1 cellular context compared by ENCODE assay signal in the genomic region with DNA sequence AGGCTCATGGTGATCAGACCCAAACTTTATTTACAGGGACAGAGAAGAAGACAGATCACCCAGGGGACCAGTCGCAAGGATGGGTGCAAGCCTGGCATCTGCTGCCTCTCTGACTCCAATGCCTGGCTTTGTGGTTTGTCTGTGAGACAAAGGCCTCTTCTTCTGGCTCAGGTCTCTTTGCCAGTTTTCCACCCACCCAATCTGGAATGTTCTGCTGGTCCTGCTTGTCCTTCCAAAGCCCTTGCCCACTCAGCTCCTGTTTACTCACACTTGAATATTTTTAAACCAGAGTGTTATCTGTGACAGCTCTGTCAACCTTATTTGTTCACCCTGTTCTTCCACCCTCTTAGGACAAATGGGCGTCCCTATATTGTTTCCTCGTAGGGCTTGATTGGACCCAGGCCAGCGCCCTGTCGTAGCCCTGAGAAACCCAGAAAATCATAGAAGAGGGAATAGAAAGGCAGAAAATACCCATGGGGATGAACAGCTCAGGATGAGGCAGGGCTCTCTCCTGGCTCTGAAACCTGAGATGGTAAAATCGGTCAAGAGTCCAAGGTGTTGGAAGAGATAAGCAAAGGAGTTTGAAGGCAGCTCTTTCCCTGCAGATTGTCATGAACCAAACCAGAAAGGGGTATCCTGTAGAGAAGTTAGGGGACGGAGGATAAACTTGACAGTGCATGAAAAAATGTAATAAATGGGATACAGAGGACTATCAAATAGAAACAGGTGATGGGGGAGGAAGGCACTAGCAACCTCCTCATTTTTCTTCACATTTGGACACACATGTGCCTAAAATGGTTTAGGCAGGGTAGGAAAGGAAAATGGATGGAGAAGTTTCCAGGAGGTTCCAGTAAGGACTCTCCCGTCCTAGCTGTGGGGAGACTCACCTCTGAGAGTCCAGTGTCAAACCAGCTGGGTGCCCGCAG.
TF ChIP-seq lines count a peak whose summit lies in the region.

No MANE protein-coding gene starts in this region.

TF ChIP-seq in K562, 482 proteins besides CTCF, POLR2A, EP300 and RAD21 (continued from another document and continues in another):
- TF ChIP-seq, protein P1, sequence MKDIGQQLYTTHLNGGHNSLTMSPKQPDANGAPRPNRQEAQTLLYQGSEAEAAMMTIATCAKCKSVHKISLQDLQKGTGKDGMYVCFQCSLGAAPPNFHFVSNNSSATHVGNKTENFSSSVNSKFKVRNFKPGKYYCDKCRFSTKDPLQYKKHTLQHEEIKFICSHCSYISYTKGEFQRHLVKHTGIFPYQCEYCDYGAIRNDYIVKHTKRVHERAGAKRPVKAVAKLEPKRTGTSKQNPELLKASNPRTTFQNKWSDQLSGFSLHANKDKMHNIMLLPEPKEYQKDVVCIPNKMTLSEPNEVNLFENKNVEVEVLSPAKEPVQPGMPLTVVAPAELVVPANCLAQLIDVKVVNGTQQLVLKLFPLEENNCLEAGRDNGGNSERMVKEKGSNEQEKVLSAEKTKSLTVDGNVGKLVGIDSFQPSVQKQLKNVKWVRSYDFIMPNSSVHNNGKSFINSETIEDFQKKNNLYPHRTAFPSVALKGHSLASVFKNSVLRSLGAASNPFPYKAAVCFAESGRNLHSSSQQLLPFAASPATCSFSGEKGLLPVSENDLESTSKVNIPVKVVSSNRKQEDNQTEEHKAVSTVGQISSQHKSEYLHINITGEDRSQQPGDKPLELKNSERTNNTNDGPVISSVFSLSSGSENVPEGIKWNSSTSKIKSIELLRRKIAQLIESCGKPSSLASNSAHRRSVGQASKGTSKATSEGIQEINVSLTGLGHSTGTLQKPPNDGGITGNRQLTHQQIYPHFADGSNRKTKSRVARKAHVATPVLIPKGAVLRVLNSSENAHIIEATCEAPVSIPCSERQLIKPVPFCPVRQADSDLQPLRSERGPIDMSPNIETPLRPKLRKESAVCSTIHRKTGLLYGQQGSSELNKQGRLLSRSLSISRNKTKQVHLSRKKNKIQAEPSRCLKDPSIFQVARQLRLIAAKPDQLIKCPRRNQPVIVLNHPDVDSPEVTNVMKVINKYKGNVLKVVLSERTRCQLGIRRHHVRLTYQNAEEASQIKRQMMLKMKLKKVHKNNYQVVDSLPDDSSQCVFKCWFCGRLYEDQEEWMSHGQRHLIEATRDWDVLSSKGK (CRISPR knock-in tag; IDR thresholded peaks at IDR 0.05), result no peak
- TF ChIP-seq HDAC2 (IDR thresholded peaks at IDR 0.05) (no peak), CEBPZ (IDR thresholded peaks at IDR 0.05; ENCODE audit: borderline replicate concordance, low read depth, low read length) (no peak), NFATC3 (IDR thresholded peaks at IDR 0.05) (no peak), BCL6 (CRISPR knock-in tag; IDR thresholded peaks at IDR 0.05) (no peak), EWSR1 (IDR thresholded peaks at IDR 0.05; ENCODE audit: borderline replicate concordance, low read depth, partially characterized antibody) (no peak), PRDM10 (IDR thresholded peaks at IDR 0.05; ENCODE audit: partially characterized antibody) (peak; percentile 77), NCOA4 (IDR thresholded peaks at IDR 0.05; ENCODE audit: partially characterized antibody) (no peak), RBBP5 (IDR thresholded peaks at IDR 0.05; ENCODE audit: borderline replicate concordance, insufficient read depth, low read length, poor library complexity, severe bottlenecking) (no peak), CREBBP (IDR thresholded peaks at IDR 0.05; ENCODE audit: low read depth, low read length) (no peak), SMAD1 (IDR thresholded peaks at IDR 0.05; ENCODE audit: low read depth, low read length, partially characterized antibody) (no peak), GTF2A2 (tag; IDR thresholded peaks at IDR 0.05) (no peak), PHB (CRISPR knock-in tag; IDR thresholded peaks at IDR 0.05) (no peak), XRCC4 (IDR thresholded peaks at IDR 0.05; ENCODE audit: extremely low read depth, insufficient read depth, insufficient read length) (no peak), L3MBTL2 (IDR thresholded peaks at IDR 0.05) (peak; percentile 16; the same call in 1 of the 2 replicates), PHF8 (IDR thresholded peaks at IDR 0.05; ENCODE audit: borderline replicate concordance, low read length) (no peak), ZKSCAN3 (CRISPR knock-in tag; IDR thresholded peaks at IDR 0.05) (no peak), PREB (CRISPR knock-in tag; IDR thresholded peaks at IDR 0.05) (no peak), PRMT5 (CRISPR knock-in tag; IDR thresholded peaks at IDR 0.05) (no peak), SMC3 (conservative IDR thresholded peaks at IDR 0.05; ENCODE audit: insufficient read depth, low read depth, low read length) (no peak), ZNF75A (CRISPR knock-in tag; IDR thresholded peaks at IDR 0.05) (no peak), CHAMP1 (IDR thresholded peaks at IDR 0.05) (no peak), KAT7 (CRISPR knock-in tag; IDR thresholded peaks at IDR 0.05; ENCODE audit: borderline replicate concordance) (no peak), PML (IDR thresholded peaks at IDR 0.05; ENCODE audit: low read length) (peak; percentile 74), RBM25 (IDR thresholded peaks at IDR 0.05; ENCODE audit: low read depth, low read length, severe bottlenecking) (no peak), ILF3 (IDR thresholded peaks at IDR 0.05; ENCODE audit: borderline replicate concordance) (no peak), HOXB6 (CRISPR knock-in tag; IDR thresholded peaks at IDR 0.05; ENCODE audit: borderline replicate concordance) (no peak), HLTF (IDR thresholded peaks at IDR 0.05) (no peak), ETV5 (CRISPR knock-in tag; IDR thresholded peaks at IDR 0.05; ENCODE audit: low read depth) (no peak), GATAD2A (IDR thresholded peaks at IDR 0.05) (no peak), CHCHD3 (CRISPR knock-in tag; IDR thresholded peaks at IDR 0.05) (no peak), BRD4 (IDR thresholded peaks at IDR 0.05) (no peak), NFRKB (IDR thresholded peaks at IDR 0.05; ENCODE audit: low read depth) (no peak), ZNF311 (CRISPR knock-in tag; IDR thresholded peaks at IDR 0.05) (no peak), CBX8 (IDR thresholded peaks at IDR 0.05; ENCODE audit: borderline replicate concordance, extremely low read depth, low read depth, low read length, poor library complexity, severe bottlenecking) (no peak)
- TF ChIP-seq, protein P2, sequence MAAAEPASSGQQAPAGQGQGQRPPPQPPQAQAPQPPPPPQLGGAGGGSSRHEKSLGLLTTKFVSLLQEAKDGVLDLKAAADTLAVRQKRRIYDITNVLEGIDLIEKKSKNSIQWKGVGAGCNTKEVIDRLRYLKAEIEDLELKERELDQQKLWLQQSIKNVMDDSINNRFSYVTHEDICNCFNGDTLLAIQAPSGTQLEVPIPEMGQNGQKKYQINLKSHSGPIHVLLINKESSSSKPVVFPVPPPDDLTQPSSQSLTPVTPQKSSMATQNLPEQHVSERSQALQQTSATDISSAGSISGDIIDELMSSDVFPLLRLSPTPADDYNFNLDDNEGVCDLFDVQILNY (CRISPR knock-in tag; IDR thresholded peaks at IDR 0.05), result no peak
- TF ChIP-seq, protein P3, sequence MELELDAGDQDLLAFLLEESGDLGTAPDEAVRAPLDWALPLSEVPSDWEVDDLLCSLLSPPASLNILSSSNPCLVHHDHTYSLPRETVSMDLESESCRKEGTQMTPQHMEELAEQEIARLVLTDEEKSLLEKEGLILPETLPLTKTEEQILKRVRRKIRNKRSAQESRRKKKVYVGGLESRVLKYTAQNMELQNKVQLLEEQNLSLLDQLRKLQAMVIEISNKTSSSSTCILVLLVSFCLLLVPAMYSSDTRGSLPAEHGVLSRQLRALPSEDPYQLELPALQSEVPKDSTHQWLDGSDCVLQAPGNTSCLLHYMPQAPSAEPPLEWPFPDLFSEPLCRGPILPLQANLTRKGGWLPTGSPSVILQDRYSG (tag; conservative IDR thresholded peaks at IDR 0.05; ENCODE audit: low read depth), result no peak
